ENCODE assay signal across 31 cellular contexts in the genomic region with DNA sequence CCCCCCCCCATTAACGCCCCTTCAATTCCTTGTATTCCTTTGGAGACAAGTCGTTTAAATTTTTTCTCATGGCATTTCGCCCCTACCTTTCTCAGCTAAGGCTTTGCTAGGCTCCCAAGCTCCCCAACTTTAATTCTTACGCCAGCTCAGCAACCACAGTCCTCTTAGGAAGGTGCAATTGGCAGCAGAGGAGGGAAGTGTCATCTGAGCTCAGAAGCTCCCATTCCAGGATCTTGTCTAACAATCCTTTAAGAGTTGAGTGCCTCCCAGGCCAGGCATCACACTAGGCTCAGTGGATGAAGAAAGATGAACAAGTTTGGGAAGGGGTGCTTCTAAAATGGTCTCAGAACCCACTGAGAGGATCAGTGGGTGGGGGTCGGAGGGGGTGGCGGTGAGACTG.
"Had no signal": no experiment of that assay in that cellular context is flagged by ENCODE, and none has a peak within 500 bp of the region (broad histone marks: within the 10 kb centered on the region; RNA-seq: fewer than 3 reads in every experiment).

No MANE protein-coding gene starts in this region.

- H3K4me1 Mint-ChIP-seq: activated CD4-positive, alpha-beta T cell treated with anti-CD3 and anti-CD28 coated beads for 36 hours; activated CD4-positive, alpha-beta T cell treated with anti-CD3 and anti-CD28 coated beads, Interleukin-2, amount 10 ng/mL, durations not matched to agents 7 days and 5 days; activated naive CD8-positive, alpha-beta T cell treated with anti-CD3 and anti-CD28 coated beads for 36 hours had no signal

- H3K9me3 ChIP-seq: ascending aorta, SJCRH30 had no signal

- ATAC-seq: activated CD4-positive, alpha-beta T cell treated with anti-CD3 and anti-CD28 coated beads for 36 hours; activated CD4-positive, CD25-positive, alpha-beta regulatory T cell treated with anti-CD3 and anti-CD28 coated beads, Interleukin-2, amount 50 U/mL, for 24 hours; activated CD8-positive, alpha-beta T cell treated with anti-CD3 and anti-CD28 coated beads, Interleukin-2, amount 10 ng/mL, durations not matched to agents 7 days and 5 days; Panc1 had no signal

- H3K27ac Mint-ChIP-seq: activated CD4-positive, alpha-beta T cell treated with anti-CD3 and anti-CD28 coated beads for 36 hours; activated CD4-positive, alpha-beta T cell treated with anti-CD3 and anti-CD28 coated beads, Interleukin-2, amount 10 ng/mL, durations not matched to agents 7 days and 5 days; activated CD8-positive, alpha-beta T cell treated with anti-CD3 and anti-CD28 coated beads, Interleukin-2, amount 10 ng/mL, durations not matched to agents 7 days and 5 days; activated naive CD4-positive, alpha-beta T cell treated with anti-CD3 and anti-CD28 coated beads for 36 hours; activated naive CD8-positive, alpha-beta T cell treated with anti-CD3 and anti-CD28 coated beads for 36 hours; activated T-cell treated with anti-CD3 and anti-CD28 coated beads, Interleukin-2, amount 50 U/mL, for 24 hours; activated T-helper 2 cell treated with anti-CD3 and anti-CD28 coated beads, Interferon-gamma antibody, Interleukin-2, Interleukin-4, amounts not matched to agents 10 μg/mL and 5 μg/mL and 100 μg/mL, durations not matched to agents 14 hours and 24 hours and 36 hours; T-helper 1 cell treated with Interleukin-12 subunit alpha and Interleukin-12 subunit beta and Interleukin-4 antibody, amounts not matched to agents 30 μg/mL and 1 μg/mL, for 36 hours; T-helper 2 cell treated with Interferon-gamma antibody and Interleukin-4, amounts not matched to agents 5 μg/mL and 100 μg/mL, for 36 hours had no signal

- H3K36me3 ChIP-seq: ascending aorta, cardiac muscle cell, SJCRH30 had no signal

- H3K27me3 ChIP-seq: ascending aorta, cardiac muscle cell, SJCRH30 had no signal

- H3K9me3 Mint-ChIP-seq: activated CD4-positive, alpha-beta T cell treated with anti-CD3 and anti-CD28 coated beads, Interleukin-2, amount 10 ng/mL, durations not matched to agents 7 days and 5 days; activated naive CD4-positive, alpha-beta T cell treated with anti-CD3 and anti-CD28 coated beads for 36 hours; activated naive CD8-positive, alpha-beta T cell treated with anti-CD3 and anti-CD28 coated beads for 36 hours; activated T-cell treated with anti-CD3 and anti-CD28 coated beads, Interleukin-2, amount 50 U/mL, for 24 hours; activated T-helper 2 cell treated with anti-CD3 and anti-CD28 coated beads, Interferon-gamma antibody, Interleukin-2, Interleukin-4, amounts not matched to agents 10 μg/mL and 5 μg/mL and 100 μg/mL, durations not matched to agents 14 hours and 24 hours and 36 hours; T-helper 1 cell treated with Interleukin-12 subunit alpha and Interleukin-12 subunit beta and Interleukin-4 antibody, amounts not matched to agents 30 μg/mL and 1 μg/mL, for 36 hours; T-helper 2 cell treated with Interferon-gamma antibody and Interleukin-4, amounts not matched to agents 5 μg/mL and 100 μg/mL, for 36 hours had no signal

- FAIRE-seq: TTC549 had no signal

- H3K4me1 ChIP-seq: ascending aorta had no signal

- H3K4me3 Mint-ChIP-seq: activated CD4-positive, alpha-beta T cell treated with anti-CD3 and anti-CD28 coated beads for 36 hours; activated CD4-positive, alpha-beta T cell treated with anti-CD3 and anti-CD28 coated beads, Interleukin-2, amount 10 ng/mL, durations not matched to agents 7 days and 5 days; activated CD8-positive, alpha-beta T cell treated with anti-CD3 and anti-CD28 coated beads, Interleukin-2, amount 10 ng/mL, durations not matched to agents 7 days and 5 days; activated naive CD4-positive, alpha-beta T cell treated with anti-CD3 and anti-CD28 coated beads for 36 hours; activated naive CD8-positive, alpha-beta T cell treated with anti-CD3 and anti-CD28 coated beads for 36 hours; activated T-cell treated with anti-CD3 and anti-CD28 coated beads, Interleukin-2, amount 50 U/mL, for 24 hours; T-helper 1 cell treated with Interleukin-12 subunit alpha and Interleukin-12 subunit beta and Interleukin-4 antibody, amounts not matched to agents 30 μg/mL and 1 μg/mL, for 36 hours; T-helper 2 cell treated with Interferon-gamma antibody and Interleukin-4, amounts not matched to agents 5 μg/mL and 100 μg/mL, for 36 hours had no signal

- H3K4me3 ChIP-seq: ascending aorta, cardiac muscle cell, SJCRH30, SK-N-MC had no signal

- H3K27ac ChIP-seq: ascending aorta, cardiac muscle cell, SJCRH30, SK-N-MC had no signal

- DNase-seq: activated CD4-positive, alpha-beta T cell treated with anti-CD3 and anti-CD28 coated beads for 36 hours; activated CD4-positive, alpha-beta T cell treated with anti-CD3 and anti-CD28 coated beads, Interleukin-2, amount 10 ng/mL, durations not matched to agents 7 days and 5 days; activated CD4-positive, alpha-beta T cell treated with anti-CD3 and anti-CD28 coated beads, Interleukin-2, amount 50 U/mL, for 48 hours; activated CD8-positive, alpha-beta T cell treated with anti-CD3 and anti-CD28 coated beads, Interleukin-2, amount 10 ng/mL, durations not matched to agents 7 days and 5 days; activated gamma-delta T cell treated with Interleukin-2 at 50 U/mL for 16 hours; activated naive CD4-positive, alpha-beta T cell treated with anti-CD3 and anti-CD28 coated beads for 36 hours; activated naive CD8-positive, alpha-beta T cell treated with anti-CD3 and anti-CD28 coated beads for 36 hours; activated T-cell treated with anti-CD3 and anti-CD28 coated beads, Interleukin-2, amount 50 U/mL, for 24 hours; amygdala; Kasumi-1; KG1; NCI-H1092 treated with DMSO at 0.1 percent for 48 hours; NCI-H1417; NCI-H146; NCI-H187; NCI-H2029 treated with DMSO at 0.1 percent for 48 hours; NCI-H2107; NCI-H226; NCI-H446 treated with DMSO at 0.1 percent for 48 hours; NCI-H524; SHP77; SJCRH30 had no signal
